ENCODE assay signal across 1 cellular context in the genomic region with DNA sequence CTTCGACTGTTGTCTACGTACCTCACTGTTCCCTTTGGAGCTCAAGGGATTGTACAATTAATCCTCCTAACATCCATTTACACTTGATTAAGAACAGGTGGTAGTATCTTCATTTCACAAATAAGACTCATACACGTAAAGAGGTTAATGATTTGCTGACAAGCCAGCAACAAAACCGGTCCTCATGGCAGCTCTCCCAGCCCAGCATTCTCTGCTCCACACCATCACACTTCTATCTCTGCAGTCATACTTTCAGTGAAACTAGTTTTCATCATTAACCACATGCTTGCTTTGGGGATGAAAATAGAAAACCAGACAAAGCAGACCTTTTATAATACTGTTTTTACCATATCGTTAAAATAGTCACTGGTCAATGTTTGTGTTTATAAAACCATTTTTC.
TF ChIP-seq lines count a peak whose summit lies in the region.

No MANE protein-coding gene starts in this region.

TF ChIP-seq in A549, 52 proteins besides CTCF, POLR2A, EP300 and RAD21 (continued from another document):
- TF ChIP-seq, protein P1, sequence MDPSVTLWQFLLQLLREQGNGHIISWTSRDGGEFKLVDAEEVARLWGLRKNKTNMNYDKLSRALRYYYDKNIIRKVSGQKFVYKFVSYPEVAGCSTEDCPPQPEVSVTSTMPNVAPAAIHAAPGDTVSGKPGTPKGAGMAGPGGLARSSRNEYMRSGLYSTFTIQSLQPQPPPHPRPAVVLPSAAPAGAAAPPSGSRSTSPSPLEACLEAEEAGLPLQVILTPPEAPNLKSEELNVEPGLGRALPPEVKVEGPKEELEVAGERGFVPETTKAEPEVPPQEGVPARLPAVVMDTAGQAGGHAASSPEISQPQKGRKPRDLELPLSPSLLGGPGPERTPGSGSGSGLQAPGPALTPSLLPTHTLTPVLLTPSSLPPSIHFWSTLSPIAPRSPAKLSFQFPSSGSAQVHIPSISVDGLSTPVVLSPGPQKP (IDR thresholded peaks at IDR 0.05; ENCODE audit: low read depth, low read length) = no peak
- TF ChIP-seq MYC (IDR thresholded peaks at IDR 0.05; ENCODE audit: borderline replicate concordance, low read length) (no peak), CHD4 (IDR thresholded peaks at IDR 0.05; ENCODE audit: borderline replicate concordance) (no peak), EHF (CRISPR knock-in tag; IDR thresholded peaks at IDR 0.05) (no peak), KDM5A (IDR thresholded peaks at IDR 0.05) (no peak), HOXB13 (CRISPR knock-in tag; IDR thresholded peaks at IDR 0.05; ENCODE audit: low read depth) (no peak), TP53 (CRISPR knock-in tag; IDR thresholded peaks at IDR 0.05) (no peak), FOXS1 (CRISPR knock-in tag; IDR thresholded peaks at IDR 0.05) (no peak)
- TF ChIP-seq, protein P2, sequence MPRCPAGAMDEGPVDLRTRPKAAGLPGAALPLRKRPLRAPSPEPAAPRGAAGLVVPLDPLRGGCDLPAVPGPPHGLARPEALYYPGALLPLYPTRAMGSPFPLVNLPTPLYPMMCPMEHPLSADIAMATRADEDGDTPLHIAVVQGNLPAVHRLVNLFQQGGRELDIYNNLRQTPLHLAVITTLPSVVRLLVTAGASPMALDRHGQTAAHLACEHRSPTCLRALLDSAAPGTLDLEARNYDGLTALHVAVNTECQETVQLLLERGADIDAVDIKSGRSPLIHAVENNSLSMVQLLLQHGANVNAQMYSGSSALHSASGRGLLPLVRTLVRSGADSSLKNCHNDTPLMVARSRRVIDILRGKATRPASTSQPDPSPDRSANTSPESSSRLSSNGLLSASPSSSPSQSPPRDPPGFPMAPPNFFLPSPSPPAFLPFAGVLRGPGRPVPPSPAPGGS (IDR thresholded peaks at IDR 0.05) = no peak
